14 cellular contexts compared by ENCODE assay signal in the genomic region with DNA sequence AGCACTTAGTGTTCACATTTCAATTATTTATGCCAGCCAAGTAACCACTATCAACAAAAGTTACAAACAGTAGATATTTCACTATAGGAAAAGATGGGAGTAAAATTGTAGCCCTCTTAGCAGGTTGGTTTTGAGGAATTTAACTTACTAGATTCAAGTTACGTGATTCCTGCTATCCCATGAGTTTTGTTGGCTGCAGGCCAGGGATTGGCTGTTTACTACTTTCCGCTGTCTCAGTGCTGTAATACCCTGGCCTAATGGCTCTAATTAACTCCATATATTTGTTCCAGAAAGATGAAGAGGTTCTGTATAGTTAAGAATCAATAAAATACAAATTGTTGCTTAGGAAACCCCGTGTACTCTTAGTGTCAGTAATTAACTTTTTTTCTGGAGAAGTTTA. TPM values are rescaled to one million over a fixed set of nuclear protein-coding genes. Genes with fewer than 3 reads are reported as not detected.
A peak's percentile ranks its signal among the peaks of the same experiment; 100 is the strongest.
DNase-seq lines count a peak whose midpoint lies in the region; ATAC-seq, FAIRE-seq and TF ChIP-seq lines count a peak whose summit lies in the region.
"Had no signal": no experiment of that assay in that cellular context is flagged by ENCODE, and none has a peak within 500 bp of the region (broad histone marks: within the 10 kb centered on the region; RNA-seq: fewer than 3 reads in every experiment).

No MANE protein-coding gene starts in this region.

- no peak for TF ChIP-seq EP300 in HepG2 (IDR thresholded peaks at IDR 0.05; ENCODE audit: low read depth in 2 of 2, low read length in 2 of 2)
- TF ChIP-seq EP300 in HepG2 (CRISPR knock-in tag; IDR thresholded peaks at IDR 0.05; ENCODE audit: borderline replicate concordance): no peak

- H3K4me3 ChIP-seq in liver (ENCODE audit: low read depth in 1 of 3, low read length in 3 of 3) (no peak overlapping the region), HepG2 (replicated peaks in 1 of 3; ENCODE audit: insufficient read depth in 1 of 3, low read depth in 2 of 3, low read length in 3 of 3) (no peak overlapping the region), astrocyte (ENCODE audit: insufficient read depth, low read depth, low read length) (no peak overlapping the region), lower lobe of right lung (no peak overlapping the region)
- H3K4me3 ChIP-seq: GM23338 had no signal

- H3K4me2 ChIP-seq in HepG2 (ENCODE audit: low read depth, low read length) (no peak overlapping the region), astrocyte (ENCODE audit: low read length) (no peak overlapping the region)
- H3K4me2 ChIP-seq: GM23338 had no signal

- no peaks in the 10 kb centered on the region for H3K27me3 Mint-ChIP-seq in astrocyte (ENCODE audit: low read depth, unreplicated experiment)
- H3K27me3 Mint-ChIP-seq: B cell had no signal

- H3K9me3 Mint-ChIP-seq in astrocyte (ENCODE audit: unreplicated experiment): no peaks in the 10 kb centered on the region
- H3K9me3 Mint-ChIP-seq: GM23338; T-helper 1 cell treated with Interleukin-12 subunit alpha and Interleukin-12 subunit beta and Interleukin-4 antibody, amounts not matched to agents 30 μg/mL and 1 μg/mL, for 36 hours had no signal

- POLR2A ChIA-PET in HepG2 (lab: Yijun Ruan, JAX): no interaction called here

- no peaks in the 10 kb centered on the region for H3K4me1 ChIP-seq in liver (ENCODE audit: control insufficient read depth in 4 of 4, insufficient read depth in 4 of 4, low read length in 3 of 4)
- no peaks in the 10 kb centered on the region for H3K4me1 ChIP-seq in HepG2 (ENCODE audit: insufficient read depth, low read length)
- no peaks in the 10 kb centered on the region for H3K4me1 ChIP-seq in astrocyte (ENCODE audit: insufficient read depth, low read length)
- no peaks in the 10 kb centered on the region for H3K4me1 ChIP-seq in lower lobe of right lung

- WGBS in liver: 60% methylated on average over 3 of the region's 3 CpGs
- 27% methylated on average over 3 of the region's 3 CpGs for WGBS in HepG2 (ENCODE audit: low lambda C conversion rate)

- TF ChIP-seq RAD21 in liver (IDR thresholded peaks at IDR 0.05): no peak
- no peak for TF ChIP-seq RAD21 in HepG2 (CRISPR knock-in tag; IDR thresholded peaks at IDR 0.05)

- BruUV-seq in HepG2 (replicated peaks; lab: Mats Ljungman, UMichigan): no TSS peak

- peaks cover 8% of the 10 kb centered on the region for H3K4me1 Mint-ChIP-seq in astrocyte (ENCODE audit: low read depth, unreplicated experiment)
- H3K4me1 Mint-ChIP-seq: B cell had no signal

- H4K20me1 ChIP-seq in HepG2 (ENCODE audit: insufficient read depth, low read length) (no peaks in the 10 kb centered on the region), astrocyte (ENCODE audit: insufficient read depth, low read length) (peaks cover 8% of the 10 kb centered on the region)

- TF ChIP-seq POLR2A in HepG2 (IDR thresholded peaks at IDR 0.05; ENCODE audit: insufficient read depth in 1 of 2, low read depth in 2 of 2, low read length in 2 of 2): no peak

- H3K36me3 ChIP-seq in liver (ENCODE audit: control insufficient read depth in 4 of 4, insufficient read depth in 3 of 4, low read depth in 1 of 4, low read length in 3 of 4): no peaks in the 10 kb centered on the region
- H3K36me3 ChIP-seq in HepG2 (replicated peaks in 1 of 2; ENCODE audit: control insufficient read depth in 1 of 2, insufficient read depth in 2 of 2, low read length in 2 of 2): no peaks in the 10 kb centered on the region
- no peaks in the 10 kb centered on the region for H3K36me3 ChIP-seq in astrocyte (ENCODE audit: insufficient read depth, low read length)
- H3K36me3 ChIP-seq in lower lobe of right lung: no peaks in the 10 kb centered on the region

- CTCF ChIA-PET in HepG2 (lab: Yijun Ruan, JAX; ENCODE audit: low intra/inter-chr PET ratio, low total read pairs): no interaction called here

- FAIRE-seq in HepG2 (lab: Jason Lieb, UNC) (no peak), astrocyte (lab: Jason Lieb, UNC) (no peak), islet of Langerhans (lab: Jason Lieb, UNC) (peak; percentile 30)

- in situ Hi-C loops in HepG2 (cut with HindIII; ENCODE audit: extremely low pct_ligation_motif_present, low pct_unique_long_range_greater_than_20kb): no loop called here
- in situ Hi-C loops in ACHN (cut with HindIII; ENCODE audit: low pct_ligation_motif_present, low pct_unique_long_range_greater_than_20kb, low sequenced_read_pairs): no loop called here

- no peak overlapping the region for H3K27ac Mint-ChIP-seq in astrocyte (ENCODE audit: unreplicated experiment)
- H3K27ac Mint-ChIP-seq: B cell; GM23338; T-helper 1 cell treated with Interleukin-12 subunit alpha and Interleukin-12 subunit beta and Interleukin-4 antibody, amounts not matched to agents 30 μg/mL and 1 μg/mL, for 36 hours had no signal

- no peak for TF ChIP-seq CTCF in liver (IDR thresholded peaks at IDR 0.05; ENCODE audit: low read depth, low read length, missing input control)
- no peak for TF ChIP-seq CTCF in HepG2 (CRISPR knock-in tag; IDR thresholded peaks at IDR 0.05)
- TF ChIP-seq CTCF in astrocyte (IDR thresholded peaks at IDR 0.05; ENCODE audit: insufficient read depth, low read depth, low read length): no peak
- TF ChIP-seq CTCF in lower lobe of right lung (IDR thresholded peaks at IDR 0.05): no peak

- H3K36me3 Mint-ChIP-seq in astrocyte (ENCODE audit: low read depth, unreplicated experiment): no peaks in the 10 kb centered on the region

- intact Hi-C loops in HepG2 (cut with micrococcal nuclease; ENCODE audit: unreplicated experiment): loop anchor here (1.0 kb wide), 1 partner anchor 20 kb away; no protein-coding TSS in a partner anchor
- intact Hi-C loops in lower lobe of right lung (cut with DNase I): no loop called here

- H3K27ac ChIP-seq in liver (ENCODE audit: low read depth in 1 of 2, low read length in 2 of 2) (no peak overlapping the region), HepG2 (ENCODE audit: extremely low read length, insufficient read depth, low read length) (no peak overlapping the region), astrocyte (ENCODE audit: low read depth, low read length) (no peak overlapping the region), lower lobe of right lung (no peak overlapping the region)

- no peak for ATAC-seq in HepG2
- no peak for ATAC-seq in lower lobe of right lung
- ATAC-seq: GM23338 had no signal

- H2AFZ ChIP-seq in HepG2 (ENCODE audit: low read length) (no peak overlapping the region), astrocyte (ENCODE audit: low read depth, low read length) (no peak overlapping the region)
- H2AFZ ChIP-seq: GM23338 had no signal

- no peaks in the 10 kb centered on the region for H3K79me2 ChIP-seq in HepG2 (ENCODE audit: insufficient read depth, low read length)
- H3K79me2 ChIP-seq in astrocyte (ENCODE audit: insufficient read depth, low read length): no peaks in the 10 kb centered on the region

- no peak overlapping the region for H3K4me3 Mint-ChIP-seq in astrocyte (ENCODE audit: unreplicated experiment)
- H3K4me3 Mint-ChIP-seq: B cell; GM23338; T-helper 1 cell treated with Interleukin-12 subunit alpha and Interleukin-12 subunit beta and Interleukin-4 antibody, amounts not matched to agents 30 μg/mL and 1 μg/mL, for 36 hours had no signal

- H3K9me3 ChIP-seq in liver (ENCODE audit: control insufficient read depth in 4 of 4, low read length in 3 of 4): no peaks in the 10 kb centered on the region
- H3K9me3 ChIP-seq in HepG2 (ENCODE audit: low read length): no peaks in the 10 kb centered on the region
- H3K9me3 ChIP-seq in astrocyte (ENCODE audit: insufficient read depth, low read depth, low read length): no peaks in the 10 kb centered on the region
- H3K9me3 ChIP-seq in lower lobe of right lung: no peaks in the 10 kb centered on the region

- DNase-seq in HepG2 (ENCODE audit: low spot score): no peak
- peak; percentile 29 for DNase-seq in astrocyte (ENCODE audit: low read depth)
- DNase-seq in ACHN: no peak
- no peak for DNase-seq in NOMO-1 (lab: John Stamatoyannopoulos, UW; ENCODE audit: unreplicated experiment in 2 of 2)
- no peak for DNase-seq in SW 1271 (lab: John Stamatoyannopoulos, UW)
- DNase-seq in lower lobe of right lung: no peak
- DNase-seq: activated CD8-positive, alpha-beta memory T cell treated with anti-CD3 and anti-CD28 coated beads, Interleukin-2, amount 50 U/mL, for 4 hours; NCI-H1048; retina had no signal

- H3K27me3 ChIP-seq in liver (ENCODE audit: control insufficient read depth in 4 of 4, insufficient read depth in 4 of 4, low read length in 3 of 4) (peaks cover 0 to 2% (median 0%) of the 10 kb centered on the region in 4 donors), HepG2 (ENCODE audit: control insufficient read depth in 1 of 2, insufficient read depth in 2 of 2, low read length in 2 of 2) (no peaks in the 10 kb centered on the region), astrocyte (ENCODE audit: insufficient read depth, low read length) (no peaks in the 10 kb centered on the region), lower lobe of right lung (ENCODE audit: low read depth) (no peaks in the 10 kb centered on the region)

- H3K9ac ChIP-seq in liver (ENCODE audit: low read depth in 1 of 2, low read length in 2 of 2) (no peak overlapping the region), HepG2 (ENCODE audit: insufficient read depth, low read depth, low read length) (no peak overlapping the region), astrocyte (ENCODE audit: low read length) (no peak overlapping the region)

RNA-seq across cellular contexts. Expression of a gene that starts 55.5 kb away (rescaled TPM):
- 10 to 100 TPM; 43.3 to 67.3 TPM for total RNA-seq in liver
- polyA plus RNA-seq in liver: 10 to 100 TPM; 44.8 to 51.7 TPM
- 105 and 145 TPM in 2 replicates for total RNA-seq in HepG2 (2016; rRNA removed; fragmentation: Illumina TruSeq; extraction: Trizol)
- 12.9 and 14.8 TPM in 2 replicates for total RNA-seq in HepG2 (2016; cell fraction: cytosol; rRNA removed; fragmentation: Illumina TruSeq; extraction: Trizol; ENCODE audit: low read depth)
- 106 and 134 TPM in 2 replicates for total RNA-seq in HepG2 (2016; cell fraction: insoluble cytoplasmic fraction; rRNA removed; fragmentation: Illumina TruSeq; extraction: Trizol)
- total RNA-seq in HepG2 (2016; cell fraction: membrane; rRNA removed; fragmentation: Illumina TruSeq; extraction: Trizol): 36.5 and 39.6 TPM in 2 replicates
- total RNA-seq in HepG2 (2016; cell fraction: nucleus; rRNA removed; fragmentation: Illumina TruSeq; extraction: Trizol): 105 and 128 TPM in 2 replicates
- 123 and 137 TPM in 2 replicates for polyA plus RNA-seq in HepG2 (2011; rRNA removed)
- polyA plus RNA-seq in HepG2 (2011; cell fraction: cytosol; rRNA removed): 89.4 and 95.1 TPM in 2 replicates
- 126 and 163 TPM in 2 replicates for polyA plus RNA-seq in HepG2 (2011; cell fraction: nucleus; rRNA removed)
- polyA plus RNA-seq in HepG2 (2012): 105 and 149 TPM in 2 replicates
- 16.3 and 18.0 TPM in 2 replicates for polyA plus RNA-seq in HepG2 (2016; cell fraction: cytosol; fragmentation: Illumina TruSeq; extraction: Trizol; ENCODE audit: low read depth)
- 183 and 230 TPM in 2 replicates for polyA plus RNA-seq in HepG2 (2016; cell fraction: insoluble cytoplasmic fraction; fragmentation: Illumina TruSeq; extraction: Trizol; ENCODE audit: low read depth)
- polyA plus RNA-seq in HepG2 (2016; cell fraction: membrane; fragmentation: Illumina TruSeq; extraction: Trizol; ENCODE audit: low read depth): 23.3 and 27.1 TPM in 2 replicates
- polyA plus RNA-seq in HepG2 (2016; cell fraction: nucleus; fragmentation: Illumina TruSeq; extraction: Trizol; ENCODE audit: insufficient read depth, low read depth): 196 and 206 TPM in 2 replicates
- 0.09 and 126 TPM in 2 replicates for polyA minus RNA-seq in HepG2 (2011; rRNA and poly(A)+ RNA removed; ENCODE audit: low replicate concordance)
- 147 and 152 TPM in 2 replicates for polyA minus RNA-seq in HepG2 (2011; cell fraction: cytosol; rRNA and poly(A)+ RNA removed)
- 48.2 and 49.1 TPM in 2 replicates for polyA minus RNA-seq in HepG2 (2011; cell fraction: nucleus; rRNA and poly(A)+ RNA removed)
- 412 and 440 TPM in 2 replicates for total RNA-seq in astrocyte
- 53.0 TPM for total RNA-seq in lower lobe of right lung
